ENCODE assay signal across 8 cellular contexts in the genomic region with DNA sequence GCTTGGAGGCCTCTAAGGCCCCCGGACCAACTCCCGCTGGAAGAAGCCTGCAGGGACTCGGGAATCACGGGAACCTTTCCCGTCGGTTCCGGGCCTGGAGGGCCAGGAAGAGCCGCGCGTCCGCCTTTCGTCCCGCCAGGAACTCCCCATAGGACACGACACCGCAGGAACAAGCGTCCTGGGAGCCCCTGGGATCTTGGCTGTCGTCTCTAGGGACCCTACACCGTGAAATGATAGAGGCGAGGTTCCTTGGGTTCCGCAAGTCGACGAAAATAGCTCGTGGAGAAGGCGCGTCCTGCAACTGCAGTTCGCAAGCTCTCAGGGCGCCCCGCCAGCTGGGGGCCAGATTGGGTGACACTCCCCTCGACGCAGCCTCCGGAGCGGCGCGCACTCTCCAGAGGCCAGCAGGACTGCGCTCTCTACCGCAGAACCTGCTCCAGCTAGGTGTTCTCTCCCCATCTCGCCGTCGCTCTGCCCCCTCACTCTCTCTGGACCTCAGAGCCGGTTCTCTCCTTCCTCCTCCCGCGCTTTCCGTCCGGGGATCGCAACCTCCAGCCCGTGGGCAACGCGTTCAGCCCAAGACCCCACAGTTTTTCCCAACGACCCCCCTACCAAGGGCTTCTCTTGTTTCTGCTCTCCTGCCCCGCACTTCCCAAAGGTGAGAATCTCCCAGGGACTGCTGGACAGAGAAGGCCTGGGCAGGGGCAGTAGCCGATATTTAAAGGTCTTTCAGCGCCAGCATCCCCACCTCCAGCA. TPM values are rescaled to one million over a fixed set of nuclear protein-coding genes. Genes with fewer than 3 reads are reported as not detected.
DNase-seq lines count a peak whose midpoint lies in the region; ATAC-seq and TF ChIP-seq lines count a peak whose summit lies in the region.

No MANE protein-coding gene starts in this region.

- 1 to 2% (median 1%) methylated on average over 49 to 52 of the region's 52 CpGs for WGBS in psoas muscle, 3 donors

- H3K27me3 ChIP-seq in foreskin keratinocyte (no peaks in the 10 kb centered on the region), psoas muscle (ENCODE audit: insufficient read depth in 3 of 3, low read length in 2 of 3) (peaks cover 0 to 85% (median 14%) of the 10 kb centered on the region in 3 donors)

- intact Hi-C loops in psoas muscle (cut with DNase I) = loop anchor here in 1 of 2 donors (5.0 kb wide), 1 partner anchor 216 kb away; no protein-coding TSS in a partner anchor

- H3K9me3 ChIP-seq in ES-I3 (ENCODE audit: control insufficient read depth, insufficient read depth, low read length) = no peaks in the 10 kb centered on the region
- no peaks in the 10 kb centered on the region for H3K9me3 ChIP-seq in psoas muscle

- ATAC-seq in foreskin keratinocyte (peak; percentile 35), psoas muscle (peak in 3 of 4 donors; percentile 16 to 64 (median 31)), SK-N-SH treated with all-trans-retinoic acid at 6 μM for 48 hours (no peak), HG03045 (IDR thresholded peaks at IDR 0.05; ENCODE audit: unreplicated experiment) (no peak)

- POLR2A ChIA-PET in RWPE1 (lab: Yijun Ruan, JAX; ENCODE audit: low non-redundant PET) (no interaction called here), GM10248 (lab: Yijun Ruan, JAX) (no interaction called here)

- 0 out of 2 replicates have a peak, but pooled peaks cover under 1% of the 10 kb centered on the region for H3K36me3 ChIP-seq in ES-I3 (ENCODE audit: insufficient read depth, low read length)
- H3K36me3 ChIP-seq in psoas muscle (ENCODE audit: insufficient read depth in 1 of 2, low read depth in 1 of 2) = no peaks in the 10 kb centered on the region

- peak overlapping the region; percentile 48 for H3K27ac ChIP-seq in RWPE1
- no peak overlapping the region for H3K27ac ChIP-seq in foreskin keratinocyte
- peak overlapping the region; percentile 70 for H3K27ac ChIP-seq in psoas muscle

- H3K4me1 ChIP-seq in ES-I3 (ENCODE audit: insufficient read depth, low read length) (peaks cover 11% of the 10 kb centered on the region; the same call in 1 of the 2 replicates), foreskin keratinocyte (peaks cover 5% of the 10 kb centered on the region), psoas muscle (peaks cover 17% of the 10 kb centered on the region)

- peak overlapping the region; percentile 58 for H3K9ac ChIP-seq in ES-I3 (ENCODE audit: low read depth, low read length)

- H3K4me3 ChIP-seq in psoas muscle = peak overlapping the region; percentile 70

- DNase-seq in RWPE1 (ENCODE audit: low spot score) (no peak), foreskin keratinocyte (peak in 1 of 2 donors; percentile 55), psoas muscle (peak; percentile 81 to 90), NCI-H2107 treated with DMSO at 0.1 percent for 48 hours (lab: John Stamatoyannopoulos, UW; ENCODE audit: unreplicated experiment) (no peak), GM10248 (ENCODE audit: extremely low spot score) (no peak)

- CTCF ChIA-PET in RWPE1 (lab: Yijun Ruan, JAX) (interaction anchor here (0.6 to 0.7 kb wide), 2 partner anchors 250 to 359 kb away, joined by 3 read pairs; no protein-coding TSS in a partner anchor), GM10248 (lab: Yijun Ruan, JAX) (interaction anchor here (1.5 to 6.7 kb wide), 5 partner anchors 10 to 416 kb away, joined by 3 to 28 read pairs (median 8); no protein-coding TSS in a partner anchor)

- TF ChIP-seq CTCF in RWPE1 (conservative IDR thresholded peaks at IDR 0.05; ENCODE audit: low read depth) = no peak
- no peak for TF ChIP-seq CTCF in foreskin keratinocyte (conservative IDR thresholded peaks at IDR 0.05)
- TF ChIP-seq CTCF in psoas muscle (IDR thresholded peaks at IDR 0.05) = no peak
- TF ChIP-seq CTCF in GM10248 (IDR thresholded peaks at IDR 0.05; ENCODE audit: control extremely low read depth, extremely low read depth, low read depth, missing control alignments) = no peak

TF ChIP-seq in SK-N-SH treated with all-trans-retinoic acid at 6 μM for 48 hours, 23 proteins besides CTCF, POLR2A, EP300 and RAD21:
- TF ChIP-seq, protein P1, sequence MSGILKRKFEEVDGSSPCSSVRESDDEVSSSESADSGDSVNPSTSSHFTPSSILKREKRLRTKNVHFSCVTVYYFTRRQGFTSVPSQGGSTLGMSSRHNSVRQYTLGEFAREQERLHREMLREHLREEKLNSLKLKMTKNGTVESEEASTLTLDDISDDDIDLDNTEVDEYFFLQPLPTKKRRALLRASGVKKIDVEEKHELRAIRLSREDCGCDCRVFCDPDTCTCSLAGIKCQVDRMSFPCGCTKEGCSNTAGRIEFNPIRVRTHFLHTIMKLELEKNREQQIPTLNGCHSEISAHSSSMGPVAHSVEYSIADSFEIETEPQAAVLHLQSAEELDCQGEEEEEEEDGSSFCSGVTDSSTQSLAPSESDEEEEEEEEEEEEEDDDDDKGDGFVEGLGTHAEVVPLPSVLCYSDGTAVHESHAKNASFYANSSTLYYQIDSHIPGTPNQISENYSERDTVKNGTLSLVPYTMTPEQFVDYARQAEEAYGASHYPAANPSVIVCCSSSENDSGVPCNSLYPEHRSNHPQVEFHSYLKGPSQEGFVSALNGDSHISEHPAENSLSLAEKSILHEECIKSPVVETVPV (CRISPR knock-in tag; IDR thresholded peaks at IDR 0.05) = no peak
- TF ChIP-seq GLIS3 (CRISPR knock-in tag; IDR thresholded peaks at IDR 0.05) (no peak), PPARA (CRISPR knock-in tag; IDR thresholded peaks at IDR 0.05; ENCODE audit: borderline replicate concordance) (no peak), BACH2 (CRISPR knock-in tag; IDR thresholded peaks at IDR 0.05; ENCODE audit: borderline replicate concordance) (no peak), ZNF8 (CRISPR knock-in tag; IDR thresholded peaks at IDR 0.05) (no peak)
- TF ChIP-seq, protein P2, sequence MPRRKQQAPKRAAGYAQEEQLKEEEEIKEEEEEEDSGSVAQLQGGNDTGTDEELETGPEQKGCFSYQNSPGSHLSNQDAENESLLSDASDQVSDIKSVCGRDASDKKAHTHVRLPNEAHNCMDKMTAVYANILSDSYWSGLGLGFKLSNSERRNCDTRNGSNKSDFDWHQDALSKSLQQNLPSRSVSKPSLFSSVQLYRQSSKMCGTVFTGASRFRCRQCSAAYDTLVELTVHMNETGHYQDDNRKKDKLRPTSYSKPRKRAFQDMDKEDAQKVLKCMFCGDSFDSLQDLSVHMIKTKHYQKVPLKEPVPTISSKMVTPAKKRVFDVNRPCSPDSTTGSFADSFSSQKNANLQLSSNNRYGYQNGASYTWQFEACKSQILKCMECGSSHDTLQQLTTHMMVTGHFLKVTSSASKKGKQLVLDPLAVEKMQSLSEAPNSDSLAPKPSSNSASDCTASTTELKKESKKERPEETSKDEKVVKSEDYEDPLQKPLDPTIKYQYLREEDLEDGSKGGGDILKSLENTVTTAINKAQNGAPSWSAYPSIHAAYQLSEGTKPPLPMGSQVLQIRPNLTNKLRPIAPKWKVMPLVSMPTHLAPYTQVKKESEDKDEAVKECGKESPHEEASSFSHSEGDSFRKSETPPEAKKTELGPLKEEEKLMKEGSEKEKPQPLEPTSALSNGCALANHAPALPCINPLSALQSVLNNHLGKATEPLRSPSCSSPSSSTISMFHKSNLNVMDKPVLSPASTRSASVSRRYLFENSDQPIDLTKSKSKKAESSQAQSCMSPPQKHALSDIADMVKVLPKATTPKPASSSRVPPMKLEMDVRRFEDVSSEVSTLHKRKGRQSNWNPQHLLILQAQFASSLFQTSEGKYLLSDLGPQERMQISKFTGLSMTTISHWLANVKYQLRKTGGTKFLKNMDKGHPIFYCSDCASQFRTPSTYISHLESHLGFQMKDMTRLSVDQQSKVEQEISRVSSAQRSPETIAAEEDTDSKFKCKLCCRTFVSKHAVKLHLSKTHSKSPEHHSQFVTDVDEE (CRISPR knock-in tag; IDR thresholded peaks at IDR 0.05) = no peak

RNA-seq across cellular contexts. Expression of a gene that starts 0.8 kb away (rescaled TPM):
- total RNA-seq in foreskin keratinocyte (8.6 and 13.7 TPM in 2 replicates), psoas muscle (1 to 10 TPM; 2.5 to 8.6 (median 5.3) TPM)
- polyA plus RNA-seq in foreskin keratinocyte (9.7 and 13.4 TPM in 2 replicates), psoas muscle (1 to 10 TPM; 2.4 to 4.4 (median 3.0) TPM)

Comparison
In these comparisons a context has a peak if more than half of its experiments do, and no peak if none do; other contexts are left out.
1. DNase-seq: peak in psoas muscle (2 of 2); none in RWPE1 (single experiment), NCI-H2107 treated with DMSO at 0.1 percent for 48 hours (single experiment) and GM10248 (single experiment).
2. ATAC-seq: peak in foreskin keratinocyte (single experiment) and psoas muscle (3 of 4); none in SK-N-SH treated with all-trans-retinoic acid at 6 μM for 48 hours (single experiment) and HG03045 (single experiment).